In the genomic region with DNA sequence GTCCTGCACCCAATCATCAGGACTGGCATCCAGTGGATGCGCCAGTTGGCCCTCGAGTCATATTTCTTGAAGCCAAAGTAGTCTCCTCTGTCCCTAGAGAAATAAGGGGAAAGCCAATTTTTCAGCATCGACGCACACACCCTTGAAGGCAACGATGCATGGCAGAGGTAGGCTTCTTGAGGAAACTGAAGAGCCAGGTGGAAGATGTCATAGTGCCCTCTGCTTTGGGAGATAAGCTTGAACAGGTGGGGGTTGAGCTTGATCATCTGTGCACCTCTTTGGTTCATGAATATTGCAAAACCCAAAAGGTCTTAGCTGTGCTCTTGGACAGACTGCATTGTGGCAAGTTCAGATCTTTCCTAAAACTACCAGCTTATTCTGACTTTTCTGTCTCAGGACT, we compare ENCODE assay signal across 17 cellular contexts. TPM values are rescaled to one million over a fixed set of nuclear protein-coding genes. Genes with fewer than 3 reads are reported as not detected.
DNase-seq lines count a peak whose midpoint lies in the region; ATAC-seq, FAIRE-seq and TF ChIP-seq lines count a peak whose summit lies in the region.
"Had no signal": no experiment of that assay in that cellular context is flagged by ENCODE, and none has a peak within 500 bp of the region (broad histone marks: within the 10 kb centered on the region; RNA-seq: fewer than 3 reads in every experiment).

No MANE protein-coding gene starts in this region.

- no peak for TF ChIP-seq EP300 in HepG2 (IDR thresholded peaks at IDR 0.05; ENCODE audit: low read depth in 2 of 2, low read length in 2 of 2)
- TF ChIP-seq EP300 in HepG2 (CRISPR knock-in tag; IDR thresholded peaks at IDR 0.05; ENCODE audit: borderline replicate concordance): no peak

- H2AFZ ChIP-seq in HepG2 (ENCODE audit: low read length): no peak overlapping the region

- no peaks in the 10 kb centered on the region for H4K20me1 ChIP-seq in HepG2 (ENCODE audit: insufficient read depth, low read length)

- H3K27ac ChIP-seq in HepG2 (ENCODE audit: extremely low read length, insufficient read depth, low read length): no peak overlapping the region
- no peak overlapping the region for H3K27ac ChIP-seq in CD4-positive, alpha-beta memory T cell (ENCODE audit: low read depth, low read length)
- H3K27ac ChIP-seq: stomach had no signal

- peaks cover 0 to 9% of the 10 kb centered on the region in 2 experiments; a peak in 2 of 5 replicates for H3K27me3 ChIP-seq in HepG2 (ENCODE audit: control insufficient read depth in 1 of 2, insufficient read depth in 2 of 2, low read length in 2 of 2)
- H3K27me3 ChIP-seq in CD4-positive, alpha-beta memory T cell (ENCODE audit: insufficient read depth, low read length): no peaks in the 10 kb centered on the region
- H3K27me3 ChIP-seq: stomach had no signal

- no peaks in the 10 kb centered on the region for H3K4me1 Mint-ChIP-seq in CD4-positive, alpha-beta memory T cell

- H3K9me3 ChIP-seq in HepG2 (ENCODE audit: low read length): no peaks in the 10 kb centered on the region
- no peaks in the 10 kb centered on the region for H3K9me3 ChIP-seq in CD4-positive, alpha-beta memory T cell (ENCODE audit: control insufficient read depth in 1 of 2, low read length in 2 of 2)
- H3K9me3 ChIP-seq: stomach had no signal

- H3K9ac ChIP-seq in HepG2 (ENCODE audit: insufficient read depth, low read depth, low read length): no peak overlapping the region

- no peak overlapping the region for H3K4me3 Mint-ChIP-seq in CD4-positive, alpha-beta memory T cell
- H3K4me3 Mint-ChIP-seq: activated T-cell treated with anti-CD3 and anti-CD28 coated beads, Interleukin-2, amount 50 U/mL, for 72 hours had no signal

- peaks cover 0 to 1% of the 10 kb centered on the region in 2 donors for H3K27me3 Mint-ChIP-seq in CD4-positive, alpha-beta memory T cell

- in situ Hi-C loops in HepG2 (cut with HindIII; ENCODE audit: extremely low pct_ligation_motif_present, low pct_unique_long_range_greater_than_20kb): loop anchor here (25.0 kb wide), 1 partner anchor 1261 kb away; no protein-coding TSS in a partner anchor

- DNase-seq in Jurkat, Clone E6-1 (ENCODE audit: low read depth, low spot score): peak; percentile 57
- no peak for DNase-seq in HepG2 (ENCODE audit: low spot score)
- no peak for DNase-seq in activated naive CD4-positive, alpha-beta T cell treated with Interleukin-2 at 50 U/mL for 16 hours
- DNase-seq in activated CD4-positive, alpha-beta T cell treated with anti-CD3 and anti-CD28 coated beads, Interleukin-2, amount 50 U/mL, for 48 hours: no peak
- no peak for DNase-seq in CD4-positive, alpha-beta memory T cell
- DNase-seq: activated T-cell treated with anti-CD3 and anti-CD28 coated beads, Interleukin-2, amount 50 U/mL, for 72 hours; DND-41; foreskin melanocyte; KG1; OCI-M1; retina; stomach had no signal

- TF ChIP-seq POLR2A in HepG2 (IDR thresholded peaks at IDR 0.05; ENCODE audit: insufficient read depth in 1 of 2, low read depth in 2 of 2, low read length in 2 of 2): no peak

- no peaks in the 10 kb centered on the region for H3K36me3 Mint-ChIP-seq in CD4-positive, alpha-beta memory T cell

- CTCF ChIA-PET in HepG2 (lab: Yijun Ruan, JAX; ENCODE audit: low intra/inter-chr PET ratio, low total read pairs): no interaction called here
- CTCF ChIA-PET in CD4-positive, alpha-beta memory T cell (lab: Charles Lee; ENCODE audit: partially characterized antibody): interaction anchor here (1.5 to 2.7 kb wide), 3 partner anchors 9 to 387 kb away, joined by 4 to 9 read pairs (median 6); a partner anchor contains a TSS

- no peak for TF ChIP-seq CTCF in HepG2 (CRISPR knock-in tag; IDR thresholded peaks at IDR 0.05)

- H3K27ac Mint-ChIP-seq in CD4-positive, alpha-beta memory T cell: no peak overlapping the region
- H3K27ac Mint-ChIP-seq: activated T-cell treated with anti-CD3 and anti-CD28 coated beads, Interleukin-2, amount 50 U/mL, for 72 hours had no signal

- no peak overlapping the region for H3K4me2 ChIP-seq in HepG2 (ENCODE audit: low read depth, low read length)

- intact Hi-C loops in HepG2 (cut with micrococcal nuclease; ENCODE audit: unreplicated experiment): no loop called here
- intact Hi-C loops in CD4-positive, alpha-beta memory T cell (cut with micrococcal nuclease): no loop called here

- no peaks in the 10 kb centered on the region for H3K36me3 ChIP-seq in HepG2 (replicated peaks in 1 of 2; ENCODE audit: control insufficient read depth in 1 of 2, insufficient read depth in 2 of 2, low read length in 2 of 2)
- H3K36me3 ChIP-seq in CD4-positive, alpha-beta memory T cell (ENCODE audit: insufficient read depth, low read length): no peaks in the 10 kb centered on the region
- H3K36me3 ChIP-seq: stomach had no signal

- POLR2A ChIA-PET in HepG2 (lab: Yijun Ruan, JAX): no interaction called here
- POLR2A ChIA-PET in CD4-positive, alpha-beta memory T cell (lab: Charles Lee; ENCODE audit: partially characterized antibody): no interaction called here

- BruUV-seq in HepG2 (replicated peaks; lab: Mats Ljungman, UMichigan): no TSS peak

- H3K4me3 ChIP-seq in Jurkat, Clone E6-1 (ENCODE audit: low read length): no peak overlapping the region
- no peak overlapping the region for H3K4me3 ChIP-seq in HepG2 (replicated peaks in 1 of 3; ENCODE audit: insufficient read depth in 1 of 3, low read depth in 2 of 3, low read length in 3 of 3)
- H3K4me3 ChIP-seq in CD4-positive, alpha-beta memory T cell (ENCODE audit: low read length in 2 of 2): no peak overlapping the region
- H3K4me3 ChIP-seq: stomach had no signal

- ATAC-seq in GM18499 (IDR thresholded peaks at IDR 0.05; ENCODE audit: insufficient read depth, unreplicated experiment) (peak; percentile 46), GM19467 (IDR thresholded peaks at IDR 0.05; ENCODE audit: unreplicated experiment) (peak; percentile 82), HG02943 (IDR thresholded peaks at IDR 0.05; ENCODE audit: low read depth, unreplicated experiment) (peak; percentile 71), HepG2 (no peak)
- ATAC-seq: activated T-cell treated with anti-CD3 and anti-CD28 coated beads, Interleukin-2, amount 50 U/mL, for 72 hours had no signal

- no peak for TF ChIP-seq RAD21 in HepG2 (CRISPR knock-in tag; IDR thresholded peaks at IDR 0.05)

- 50% methylated on average over 5 of the region's 5 CpGs for WGBS in HepG2 (ENCODE audit: low lambda C conversion rate)

- H3K9me3 Mint-ChIP-seq in CD4-positive, alpha-beta memory T cell: no peaks in the 10 kb centered on the region
- H3K9me3 Mint-ChIP-seq: activated T-cell treated with anti-CD3 and anti-CD28 coated beads, Interleukin-2, amount 50 U/mL, for 72 hours had no signal

- FAIRE-seq in HepG2 (lab: Jason Lieb, UNC): no peak
- FAIRE-seq: astrocyte, keratinocyte had no signal

- no peaks in the 10 kb centered on the region for H3K4me1 ChIP-seq in HepG2 (ENCODE audit: insufficient read depth, low read length)
- H3K4me1 ChIP-seq in CD4-positive, alpha-beta memory T cell (ENCODE audit: insufficient read depth, low read length): no peaks in the 10 kb centered on the region
- H3K4me1 ChIP-seq: stomach had no signal

- no peaks in the 10 kb centered on the region for H3K79me2 ChIP-seq in HepG2 (ENCODE audit: insufficient read depth, low read length)

TF ChIP-seq in HepG2, 621 proteins besides CTCF, POLR2A, EP300 and RAD21 (continues in another document):
- TF ChIP-seq SP2 (CRISPR knock-in tag; IDR thresholded peaks at IDR 0.05): no peak
- TF ChIP-seq ZNF703 (CRISPR knock-in tag; IDR thresholded peaks at IDR 0.05; ENCODE audit: borderline replicate concordance): no peak
- TF ChIP-seq HDAC2 (CRISPR knock-in tag; IDR thresholded peaks at IDR 0.05): no peak
- TF ChIP-seq, protein P1, sequence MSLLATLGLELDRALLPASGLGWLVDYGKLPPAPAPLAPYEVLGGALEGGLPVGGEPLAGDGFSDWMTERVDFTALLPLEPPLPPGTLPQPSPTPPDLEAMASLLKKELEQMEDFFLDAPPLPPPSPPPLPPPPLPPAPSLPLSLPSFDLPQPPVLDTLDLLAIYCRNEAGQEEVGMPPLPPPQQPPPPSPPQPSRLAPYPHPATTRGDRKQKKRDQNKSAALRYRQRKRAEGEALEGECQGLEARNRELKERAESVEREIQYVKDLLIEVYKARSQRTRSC (CRISPR knock-in tag; IDR thresholded peaks at IDR 0.05; ENCODE audit: low read depth): no peak

RNA-seq across cellular contexts. Expression of a gene that starts 34.6 kb away (rescaled TPM):
- polyA plus RNA-seq in Jurkat, Clone E6-1 (2012; ENCODE audit: insufficient read depth, insufficient read length): 488 TPM
- 106 and 120 TPM in 2 replicates for total RNA-seq in HepG2 (2016; rRNA removed; fragmentation: Illumina TruSeq; extraction: Trizol)
- 50.7 and 51.7 TPM in 2 replicates for total RNA-seq in HepG2 (2016; cell fraction: cytosol; rRNA removed; fragmentation: Illumina TruSeq; extraction: Trizol; ENCODE audit: low read depth)
- 98.1 and 109 TPM in 2 replicates for total RNA-seq in HepG2 (2016; cell fraction: insoluble cytoplasmic fraction; rRNA removed; fragmentation: Illumina TruSeq; extraction: Trizol)
- 54.9 and 56.0 TPM in 2 replicates for total RNA-seq in HepG2 (2016; cell fraction: membrane; rRNA removed; fragmentation: Illumina TruSeq; extraction: Trizol)
- total RNA-seq in HepG2 (2016; cell fraction: nucleus; rRNA removed; fragmentation: Illumina TruSeq; extraction: Trizol): 57.3 and 65.4 TPM in 2 replicates
- polyA plus RNA-seq in HepG2 (2011; rRNA removed): 198 and 199 TPM in 2 replicates
- 187 and 226 TPM in 2 replicates for polyA plus RNA-seq in HepG2 (2011; cell fraction: cytosol; rRNA removed)
- polyA plus RNA-seq in HepG2 (2011; cell fraction: nucleus; rRNA removed): 166 and 177 TPM in 2 replicates
- polyA plus RNA-seq in HepG2 (2012): 117 and 122 TPM in 2 replicates
- 33.9 and 35.4 TPM in 2 replicates for polyA plus RNA-seq in HepG2 (2016; cell fraction: cytosol; fragmentation: Illumina TruSeq; extraction: Trizol; ENCODE audit: low read depth)
- 136 and 179 TPM in 2 replicates for polyA plus RNA-seq in HepG2 (2016; cell fraction: insoluble cytoplasmic fraction; fragmentation: Illumina TruSeq; extraction: Trizol; ENCODE audit: low read depth)
- 47.7 and 51.7 TPM in 2 replicates for polyA plus RNA-seq in HepG2 (2016; cell fraction: membrane; fragmentation: Illumina TruSeq; extraction: Trizol; ENCODE audit: low read depth)
- 118 and 124 TPM in 2 replicates for polyA plus RNA-seq in HepG2 (2016; cell fraction: nucleus; fragmentation: Illumina TruSeq; extraction: Trizol; ENCODE audit: insufficient read depth, low read depth)
- 149 and 296 TPM in 2 replicates for polyA minus RNA-seq in HepG2 (2011; rRNA and poly(A)+ RNA removed; ENCODE audit: low replicate concordance)
- polyA minus RNA-seq in HepG2 (2011; cell fraction: cytosol; rRNA and poly(A)+ RNA removed): 111 and 136 TPM in 2 replicates
- 82.2 and 96.2 TPM in 2 replicates for polyA minus RNA-seq in HepG2 (2011; cell fraction: nucleus; rRNA and poly(A)+ RNA removed)
- total RNA-seq in CD4-positive, alpha-beta memory T cell: 100 to 1,000 TPM; 295 to 298 TPM
- 100 to 1,000 TPM; 337 to 348 TPM for polyA plus RNA-seq in CD4-positive, alpha-beta memory T cell
